Comparison of ENCODE assay signal across 28 cellular contexts in genomic region chr11:46286789-46287188, GRCh38. TPM values are rescaled to one million over a fixed set of nuclear protein-coding genes. Genes with fewer than 3 reads are reported as not detected.
"Had no signal": no experiment of that assay in that cellular context is flagged by ENCODE, and none has a peak within 500 bp of the region (broad histone marks: within the 10 kb centered on the region; RNA-seq: fewer than 3 reads in every experiment).

No MANE protein-coding gene starts in this region.

- H3K27ac ChIP-seq: pancreas, psoas muscle, upper lobe of left lung, WERI-Rb-1 had no signal

- H3K4me3 ChIP-seq: pancreas, psoas muscle, right atrium auricular region, upper lobe of left lung had no signal

- H3K36me3 Mint-ChIP-seq: brain, natural killer cell had no signal

- H3K4me1 Mint-ChIP-seq: activated naive CD8-positive, alpha-beta T cell treated with anti-CD3 and anti-CD28 coated beads, Interleukin-2, amount 50 U/mL, for 24 hours; natural killer cell had no signal

- H3K9me3 ChIP-seq: pancreas, psoas muscle, right atrium auricular region, upper lobe of left lung had no signal

- ATAC-seq: activated CD8-positive, alpha-beta T cell treated with anti-CD3 and anti-CD28 coated beads, Interleukin-2, amount 10 ng/mL, durations not matched to agents 7 days and 5 days; activated naive CD8-positive, alpha-beta T cell treated with anti-CD3 and anti-CD28 coated beads, Interleukin-2, amount 50 U/mL, for 24 hours; left ventricle myocardium superior; natural killer cell; pancreas; psoas muscle; stimulated activated naive CD8-positive, alpha-beta T cell treated with anti-CD3 and anti-CD28 coated beads, Interleukin-15, Interleukin-2, amounts not matched to agents 100 U/mL and 50 U/mL, for 24 hours had no signal

- DNase-seq: activated CD4-positive, alpha-beta T cell treated with anti-CD3 and anti-CD28 coated beads, Interleukin-2, amount 50 U/mL, for 1 hour; activated CD4-positive, CD25-positive, alpha-beta regulatory T cell treated with anti-CD3 and anti-CD28 coated beads, Interleukin-2, amount 50 U/mL, for 72 hours; activated CD8-positive, alpha-beta T cell treated with anti-CD3 and anti-CD28 coated beads, Interleukin-2, amount 10 ng/mL, durations not matched to agents 7 days and 5 days; activated gamma-delta T cell; activated naive CD4-positive, alpha-beta T cell treated with anti-CD3 and anti-CD28 coated beads, Interleukin-2, amount 50 U/mL, for 16 hours; activated naive CD8-positive, alpha-beta T cell treated with anti-CD3 and anti-CD28 coated beads, Interleukin-2, amount 50 U/mL, for 24 hours; anterior cingulate cortex; caudate nucleus; dermis blood vessel endothelial cell; effector memory CD4-positive, alpha-beta T cell; foreskin melanocyte; glutamatergic neuron; hippocampal formation; left ventricle myocardium superior; mammary epithelial cell; midbrain; natural killer cell; pancreas; psoas muscle; stimulated activated CD4-positive, alpha-beta T cell treated with anti-CD3 and anti-CD28 coated beads, Interleukin-12 subunit alpha, Interleukin-12 subunit beta, amount 100 ng/mL, for 4 hours; stimulated activated CD4-positive, alpha-beta T cell treated with anti-CD3 and anti-CD28 coated beads, Interleukin-4, amount 100 ng/mL, for 4 hours; stimulated activated naive CD8-positive, alpha-beta T cell treated with anti-CD3 and anti-CD28 coated beads, Interleukin-15, Interleukin-2, amounts not matched to agents 100 U/mL and 50 U/mL, for 24 hours; upper lobe of left lung; WERI-Rb-1 had no signal

- H3K27ac Mint-ChIP-seq: activated CD8-positive, alpha-beta T cell treated with anti-CD3 and anti-CD28 coated beads, Interleukin-2, amount 10 ng/mL, durations not matched to agents 7 days and 5 days; activated naive CD8-positive, alpha-beta T cell treated with anti-CD3 and anti-CD28 coated beads, Interleukin-2, amount 50 U/mL, for 24 hours; activated T-helper 1 cell treated with anti-CD3 and anti-CD28 coated beads, Interleukin-12 subunit alpha, Interleukin-12 subunit beta, Interleukin-2, Interleukin-4 antibody, amounts not matched to agents 30 ng/mL and 10 ng/mL and 1 ng/mL, durations not matched to agents 14 hours and 24 hours and 36 hours; natural killer cell; T-helper 2 cell treated with Interferon-gamma antibody and Interleukin-4, amounts not matched to agents 5 μg/mL and 100 μg/mL, for 36 hours had no signal

- H3K27me3 ChIP-seq: pancreas, right atrium auricular region, upper lobe of left lung had no signal

- H3K4me3 Mint-ChIP-seq: activated CD8-positive, alpha-beta T cell treated with anti-CD3 and anti-CD28 coated beads, Interleukin-2, amount 10 ng/mL, durations not matched to agents 7 days and 5 days; activated naive CD8-positive, alpha-beta T cell treated with anti-CD3 and anti-CD28 coated beads, Interleukin-2, amount 50 U/mL, for 24 hours; activated T-helper 1 cell treated with anti-CD3 and anti-CD28 coated beads, Interleukin-12 subunit alpha, Interleukin-12 subunit beta, Interleukin-2, Interleukin-4 antibody, amounts not matched to agents 30 ng/mL and 10 ng/mL and 1 ng/mL, durations not matched to agents 14 hours and 24 hours and 36 hours; brain; natural killer cell; T-helper 2 cell treated with Interferon-gamma antibody and Interleukin-4, amounts not matched to agents 5 μg/mL and 100 μg/mL, for 36 hours had no signal

- H3K9me3 Mint-ChIP-seq: activated naive CD8-positive, alpha-beta T cell treated with anti-CD3 and anti-CD28 coated beads, Interleukin-2, amount 50 U/mL, for 24 hours; activated T-helper 1 cell treated with anti-CD3 and anti-CD28 coated beads, Interleukin-12 subunit alpha, Interleukin-12 subunit beta, Interleukin-2, Interleukin-4 antibody, amounts not matched to agents 30 ng/mL and 10 ng/mL and 1 ng/mL, durations not matched to agents 14 hours and 24 hours and 36 hours; brain; natural killer cell; T-helper 2 cell treated with Interferon-gamma antibody and Interleukin-4, amounts not matched to agents 5 μg/mL and 100 μg/mL, for 36 hours had no signal

- H3K36me3 ChIP-seq: right atrium auricular region, upper lobe of left lung, WERI-Rb-1 had no signal

- H3K4me1 ChIP-seq: psoas muscle had no signal

RNA-seq across cellular contexts. Expression of gene CREB3L1, which starts 9.3 kb away (rescaled TPM):
- total RNA-seq: activated CD8-positive, alpha-beta T cell treated with anti-CD3 and anti-CD28 coated beads, Interleukin-2, amount 10 ng/mL, durations not matched to agents 7 days and 5 days; natural killer cell had no signal
